1 cellular context compared by ENCODE assay signal in genomic region chr2:23595601-23596251, GRCh38.
TF ChIP-seq lines count a peak whose summit lies in the region.

No MANE protein-coding gene starts in this region.

TF ChIP-seq in IMR-90, 13 proteins besides CTCF, POLR2A, EP300 and RAD21 (continued from another document):
- TF ChIP-seq, protein P1, sequence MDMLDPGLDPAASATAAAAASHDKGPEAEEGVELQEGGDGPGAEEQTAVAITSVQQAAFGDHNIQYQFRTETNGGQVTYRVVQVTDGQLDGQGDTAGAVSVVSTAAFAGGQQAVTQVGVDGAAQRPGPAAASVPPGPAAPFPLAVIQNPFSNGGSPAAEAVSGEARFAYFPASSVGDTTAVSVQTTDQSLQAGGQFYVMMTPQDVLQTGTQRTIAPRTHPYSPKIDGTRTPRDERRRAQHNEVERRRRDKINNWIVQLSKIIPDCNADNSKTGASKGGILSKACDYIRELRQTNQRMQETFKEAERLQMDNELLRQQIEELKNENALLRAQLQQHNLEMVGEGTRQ (IDR thresholded peaks at IDR 0.05; ENCODE audit: low read depth, low read length): no peak
- TF ChIP-seq MXI1 (IDR thresholded peaks at IDR 0.05; ENCODE audit: borderline replicate concordance, low read depth, low read length) (no peak), MAFK (IDR thresholded peaks at IDR 0.05; ENCODE audit: low read depth, low read length) (no peak)
TF ChIP-seq in IMR-90: peak in this region for 0.
